9 cellular contexts compared by ENCODE assay signal in genomic region chr2:232523682-232524597, GRCh38. TPM values are rescaled to one million over a fixed set of nuclear protein-coding genes. Genes with fewer than 3 reads are reported as not detected.
DNase-seq lines count a peak whose midpoint lies in the region; ATAC-seq, FAIRE-seq and TF ChIP-seq lines count a peak whose summit lies in the region.
"Had no signal": no experiment of that assay in that cellular context is flagged by ENCODE, and none has a peak within 500 bp of the region (broad histone marks: within the 10 kb centered on the region; RNA-seq: fewer than 3 reads in every experiment).

No MANE protein-coding gene starts in this region.

- H3K9me3 ChIP-seq in keratinocyte (ENCODE audit: control insufficient read depth, low read depth, low read length): no peaks in the 10 kb centered on the region

- peak; percentile 60 for ATAC-seq in stimulated activated naive CD8-positive, alpha-beta T cell treated with anti-CD3 and anti-CD28 coated beads, Interleukin-15, amount 100 ng/mL, for 72 hours
- no peak for ATAC-seq in GM18505 (IDR thresholded peaks at IDR 0.05; ENCODE audit: unreplicated experiment)
- no peak for ATAC-seq in HG02588 (IDR thresholded peaks at IDR 0.05; ENCODE audit: unreplicated experiment)

- no peak overlapping the region for H3K4me3 ChIP-seq in keratinocyte (ENCODE audit: control insufficient read depth in 2 of 3, extremely low read depth in 1 of 3, insufficient read depth in 2 of 3, low read depth in 1 of 3, low read length in 3 of 3)

- H3K4me1 Mint-ChIP-seq in brain: peaks cover 33% of the 10 kb centered on the region
- peaks cover 35% of the 10 kb centered on the region for H3K4me1 Mint-ChIP-seq in stimulated activated naive CD8-positive, alpha-beta T cell treated with anti-CD3 and anti-CD28 coated beads, Interleukin-15, amount 100 ng/mL, for 72 hours

- TF ChIP-seq CTCF in brain (conservative IDR thresholded peaks at IDR 0.05) (peak; percentile 53 to 68), keratinocyte (optimal IDR thresholded peaks at IDR 0.05 in 1 of 3, IDR thresholded peaks at IDR 0.05 in 1 of 3, conservative IDR thresholded peaks at IDR 0.05 in 1 of 3; ENCODE audit: extremely low read depth in 1 of 3, insufficient read depth in 2 of 3, low read length in 3 of 3) (peak in 2 of 3 experiments; percentile 12 to 63)

- H3K27ac Mint-ChIP-seq in brain: peak overlapping the region in 2 of 5 experiments; percentile 31 to 75
- no peak overlapping the region for H3K27ac Mint-ChIP-seq in stimulated activated naive CD8-positive, alpha-beta T cell treated with anti-CD3 and anti-CD28 coated beads, Interleukin-15, amount 100 ng/mL, for 72 hours

- no peaks in the 10 kb centered on the region for H3K4me1 ChIP-seq in keratinocyte (ENCODE audit: control insufficient read depth, extremely low read depth, insufficient read depth, low read length)

- H3K79me2 ChIP-seq in keratinocyte (ENCODE audit: control insufficient read depth, insufficient read depth, low read length): no peaks in the 10 kb centered on the region

- H3K9ac ChIP-seq in keratinocyte (ENCODE audit: control insufficient read depth, extremely low read depth, insufficient read depth, low read length): no peak overlapping the region

- dilution Hi-C loops in keratinocyte (cut with MboI; ENCODE audit: extremely low pct_ligation_motif_present, low sequenced_read_pairs): no loop called here

- peaks cover 0 to 10% (median 0%) of the 10 kb centered on the region in 5 experiments for H3K9me3 Mint-ChIP-seq in brain
- H3K9me3 Mint-ChIP-seq in stimulated activated naive CD8-positive, alpha-beta T cell treated with anti-CD3 and anti-CD28 coated beads, Interleukin-15, amount 100 ng/mL, for 72 hours: no peaks in the 10 kb centered on the region

- no peaks in the 10 kb centered on the region for H3K36me3 Mint-ChIP-seq in brain

- no peaks in the 10 kb centered on the region for H4K20me1 ChIP-seq in keratinocyte (ENCODE audit: control insufficient read depth, extremely low read depth, insufficient read depth, low read length)

- TF ChIP-seq POLR2A in GM18505 (IDR thresholded peaks at IDR 0.05; ENCODE audit: borderline replicate concordance, extremely low read depth, insufficient read depth, insufficient read length): no peak

- no peaks in the 10 kb centered on the region for H3K36me3 ChIP-seq in keratinocyte (ENCODE audit: control insufficient read depth in 2 of 2, extremely low read depth in 1 of 2, insufficient read depth in 2 of 2, low read length in 2 of 2)

- H3K4me2 ChIP-seq in keratinocyte (ENCODE audit: control insufficient read depth, extremely low read depth, insufficient read depth, low read depth, low read length): peak overlapping the region; percentile 45

- H3K27me3 ChIP-seq in keratinocyte (ENCODE audit: control insufficient read depth, extremely low read depth, insufficient read depth, low read length): peaks cover 49% of the 10 kb centered on the region

- H3K9me1 ChIP-seq in keratinocyte (ENCODE audit: control insufficient read depth, extremely low read depth, insufficient read depth, low read length): no peaks in the 10 kb centered on the region

- DNase-seq in NCI-H526 (lab: John Stamatoyannopoulos, UW) (peak; percentile 40 to 82), NCI-H526 treated with DMSO at 0.1 percent for 48 hours (lab: John Stamatoyannopoulos, UW) (no peak), NCI-H748 (lab: John Stamatoyannopoulos, UW; ENCODE audit: unreplicated experiment) (peak; percentile 77), keratinocyte (ENCODE audit: low read depth, low spot score) (no peak)
- peak; percentile 45 to 50 for DNase-seq in stimulated activated naive CD8-positive, alpha-beta T cell treated with anti-CD3 and anti-CD28 coated beads, Interleukin-15, amount 100 ng/mL, for 72 hours
- DNase-seq: DND-41 had no signal

- H3K27ac ChIP-seq in keratinocyte (ENCODE audit: control insufficient read depth, insufficient read depth, low read length): no peak overlapping the region

- no peak for FAIRE-seq in keratinocyte (lab: Jason Lieb, UNC)

- peaks cover 38% of the 10 kb centered on the region for H3K27me3 Mint-ChIP-seq in brain
- H3K27me3 Mint-ChIP-seq in stimulated activated naive CD8-positive, alpha-beta T cell treated with anti-CD3 and anti-CD28 coated beads, Interleukin-15, amount 100 ng/mL, for 72 hours: peaks cover 74% of the 10 kb centered on the region

- peak overlapping the region; percentile 42 to 76 (median 54) for H3K4me3 Mint-ChIP-seq in brain
- peak overlapping the region in 1 of 2 donors; percentile 54 for H3K4me3 Mint-ChIP-seq in stimulated activated naive CD8-positive, alpha-beta T cell treated with anti-CD3 and anti-CD28 coated beads, Interleukin-15, amount 100 ng/mL, for 72 hours

- H2AFZ ChIP-seq in keratinocyte (ENCODE audit: control insufficient read depth, low read length): no peak overlapping the region

RNA-seq across cellular contexts. Expression of gene CHRND, which starts 2.0 kb away (rescaled TPM):
- polyA plus RNA-seq in brain (ENCODE audit: insufficient read depth, low read depth, low replicate concordance) (not detected), keratinocyte (not detected in 3 replicates)
- polyA plus RNA-seq in keratinocyte (2011; ENCODE audit: low read depth): not detected
- polyA plus RNA-seq in keratinocyte (2011; cell fraction: cytosol; rRNA removed): not detected in 2 replicates
- not detected in 2 replicates for polyA plus RNA-seq in keratinocyte (2011; cell fraction: nucleus; rRNA removed)
- not detected in 2 replicates for polyA plus RNA-seq in keratinocyte (2012; ENCODE audit: low replicate concordance)
- polyA minus RNA-seq in keratinocyte: not detected in 3 replicates
- not detected for polyA minus RNA-seq in keratinocyte (2011; cell fraction: cytosol; rRNA and poly(A)+ RNA removed)
- not detected in 2 replicates for polyA minus RNA-seq in keratinocyte (2011; cell fraction: nucleus; rRNA and poly(A)+ RNA removed)

RNA-seq across cellular contexts. Expression of gene PRSS56, which starts 3.8 kb away (rescaled TPM):
- not detected for polyA plus RNA-seq in brain (ENCODE audit: insufficient read depth, low read depth, low replicate concordance)
- not detected in 3 replicates for polyA plus RNA-seq in keratinocyte
- not detected for polyA plus RNA-seq in keratinocyte (2011; ENCODE audit: low read depth)
- polyA plus RNA-seq in keratinocyte (2011; cell fraction: cytosol; rRNA removed): not detected in 2 replicates
- polyA plus RNA-seq in keratinocyte (2011; cell fraction: nucleus; rRNA removed): not detected in 2 replicates
- polyA plus RNA-seq in keratinocyte (2012; ENCODE audit: low replicate concordance): not detected in 2 replicates
- not detected in 3 replicates for polyA minus RNA-seq in keratinocyte
- not detected for polyA minus RNA-seq in keratinocyte (2011; cell fraction: cytosol; rRNA and poly(A)+ RNA removed)
- not detected in 2 replicates for polyA minus RNA-seq in keratinocyte (2011; cell fraction: nucleus; rRNA and poly(A)+ RNA removed)

RNA-seq across cellular contexts. Expression of gene CHRNG, which starts 15.6 kb away (rescaled TPM):
- polyA plus RNA-seq in brain (ENCODE audit: insufficient read depth, low read depth, low replicate concordance) (not detected), keratinocyte (not detected in 3 replicates)
- polyA plus RNA-seq in keratinocyte (2011; ENCODE audit: low read depth): not detected
- polyA plus RNA-seq in keratinocyte (2011; cell fraction: cytosol; rRNA removed): not detected in 2 replicates
- not detected in 2 replicates for polyA plus RNA-seq in keratinocyte (2011; cell fraction: nucleus; rRNA removed)
- 0.07 TPM in 1 of 2 replicates, not detected in the other for polyA plus RNA-seq in keratinocyte (2012; ENCODE audit: low replicate concordance)
- not detected in 3 replicates for polyA minus RNA-seq in keratinocyte
- polyA minus RNA-seq in keratinocyte (2011; cell fraction: cytosol; rRNA and poly(A)+ RNA removed): not detected
- not detected in 2 replicates for polyA minus RNA-seq in keratinocyte (2011; cell fraction: nucleus; rRNA and poly(A)+ RNA removed)

RNA-seq across cellular contexts. Expression of gene TIGD1, which starts 26.4 kb away (rescaled TPM):
- polyA plus RNA-seq in brain (ENCODE audit: insufficient read depth, low read depth, low replicate concordance) (5.2 TPM), keratinocyte (0.67 to 2.3 TPM (median 1.7 TPM) in 3 replicates)
- polyA plus RNA-seq in keratinocyte (2011; ENCODE audit: low read depth): 1.8 TPM
- 0.42 and 0.52 TPM in 2 replicates for polyA plus RNA-seq in keratinocyte (2011; cell fraction: cytosol; rRNA removed)
- 6.2 and 7.8 TPM in 2 replicates for polyA plus RNA-seq in keratinocyte (2011; cell fraction: nucleus; rRNA removed)
- 0.38 and 1.7 TPM in 2 replicates for polyA plus RNA-seq in keratinocyte (2012; ENCODE audit: low replicate concordance)
- polyA minus RNA-seq in keratinocyte: 0.43 to 2.7 TPM (median 1.6 TPM) in 3 replicates
- not detected for polyA minus RNA-seq in keratinocyte (2011; cell fraction: cytosol; rRNA and poly(A)+ RNA removed)
- 2.8 and 3.8 TPM in 2 replicates for polyA minus RNA-seq in keratinocyte (2011; cell fraction: nucleus; rRNA and poly(A)+ RNA removed)

RNA-seq across cellular contexts. Expression of gene EIF4E2, which starts 26.5 kb away (rescaled TPM):
- polyA plus RNA-seq in brain (ENCODE audit: insufficient read depth, low read depth, low replicate concordance) (54.7 TPM), keratinocyte (41.5 to 82.7 TPM (median 79.2 TPM) in 3 replicates)
- 293 TPM for polyA plus RNA-seq in keratinocyte (2011; ENCODE audit: low read depth)
- 45.9 and 47.7 TPM in 2 replicates for polyA plus RNA-seq in keratinocyte (2011; cell fraction: cytosol; rRNA removed)
- 43.5 and 45.2 TPM in 2 replicates for polyA plus RNA-seq in keratinocyte (2011; cell fraction: nucleus; rRNA removed)
- polyA plus RNA-seq in keratinocyte (2012; ENCODE audit: low replicate concordance): 69.9 and 111 TPM in 2 replicates
- polyA minus RNA-seq in keratinocyte: 19.2 to 35.6 TPM (median 34.0 TPM) in 3 replicates
- polyA minus RNA-seq in keratinocyte (2011; cell fraction: cytosol; rRNA and poly(A)+ RNA removed): 15.5 TPM
- 12.7 and 25.6 TPM in 2 replicates for polyA minus RNA-seq in keratinocyte (2011; cell fraction: nucleus; rRNA and poly(A)+ RNA removed)

Comparison
In these comparisons a context has a peak if more than half of its experiments do, and no peak if none do; other contexts are left out.
1. DNase-seq: peak in NCI-H526 (2 of 2), NCI-H748 (single experiment) and stimulated activated naive CD8-positive, alpha-beta T cell treated with anti-CD3 and anti-CD28 coated beads, Interleukin-15, amount 100 ng/mL, for 72 hours (2 of 2); none in NCI-H526 treated with DMSO at 0.1 percent for 48 hours (single experiment) and keratinocyte (single experiment).